Comparison of ENCODE assay signal across 1 cellular context in genomic region chr2:71330585-71331330, GRCh38.
TF ChIP-seq lines count a peak whose summit lies in the region.

No MANE protein-coding gene starts in this region.

TF ChIP-seq in SK-N-SH treated with all-trans-retinoic acid at 6 μM for 48 hours, 23 proteins besides CTCF, POLR2A, EP300 and RAD21 (continued from another document):
- TF ChIP-seq CREB5 (CRISPR knock-in tag; IDR thresholded peaks at IDR 0.05; ENCODE audit: low read depth) (no peak), OSR1 (CRISPR knock-in tag; IDR thresholded peaks at IDR 0.05) (no peak), PATZ1 (CRISPR knock-in tag; IDR thresholded peaks at IDR 0.05; ENCODE audit: borderline replicate concordance) (no peak), CSRNP3 (CRISPR knock-in tag; IDR thresholded peaks at IDR 0.05) (no peak), BACH2 (CRISPR knock-in tag; IDR thresholded peaks at IDR 0.05; ENCODE audit: borderline replicate concordance) (no peak), ISL1 (CRISPR knock-in tag; IDR thresholded peaks at IDR 0.05) (no peak), TCF4 (CRISPR knock-in tag; IDR thresholded peaks at IDR 0.05; ENCODE audit: borderline replicate concordance) (no peak), ARNTL (CRISPR knock-in tag; IDR thresholded peaks at IDR 0.05; ENCODE audit: borderline replicate concordance, low read depth) (no peak), ZC3H10 (CRISPR knock-in tag; IDR thresholded peaks at IDR 0.05) (no peak), ZNF70 (CRISPR knock-in tag; IDR thresholded peaks at IDR 0.05) (no peak), ZFP30 (CRISPR knock-in tag; IDR thresholded peaks at IDR 0.05) (no peak), ESRRG (CRISPR knock-in tag; IDR thresholded peaks at IDR 0.05) (no peak)
